ENCODE assay signal across 10 cellular contexts in the genomic region with DNA sequence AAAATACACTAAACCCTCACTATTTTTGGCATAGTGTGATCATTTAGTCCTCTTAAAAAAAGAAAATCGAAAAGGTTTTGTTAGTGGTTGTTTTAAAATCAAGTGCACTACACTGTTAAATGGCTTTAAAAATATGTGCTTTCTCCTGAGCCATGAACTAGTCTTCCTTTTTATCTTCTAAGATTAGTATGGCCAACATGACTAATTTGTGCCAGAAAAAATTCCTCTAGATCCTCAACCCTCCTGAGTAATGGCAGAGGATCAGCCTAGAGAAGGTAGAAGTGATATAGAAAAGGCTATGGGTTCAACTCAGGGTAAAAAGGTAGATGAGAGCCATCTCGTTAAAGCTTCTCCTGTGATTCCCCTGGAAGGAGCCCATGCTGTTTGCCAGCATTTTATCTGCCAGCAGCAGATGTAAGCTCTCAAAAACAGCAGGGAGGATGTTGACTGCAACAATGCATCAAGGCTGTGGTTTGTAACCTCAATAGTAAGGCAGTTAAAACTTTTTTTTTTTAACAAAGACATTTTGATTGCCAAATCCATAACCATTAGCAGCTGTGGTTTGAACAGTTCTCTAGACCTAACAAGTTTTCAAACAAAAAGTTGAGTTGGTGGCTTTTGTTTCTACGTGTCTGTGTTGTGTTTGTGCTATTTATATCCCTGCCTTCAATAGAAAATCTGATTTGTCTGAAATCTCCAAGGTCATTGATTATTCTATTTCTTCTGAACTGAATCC. TPM values are rescaled to one million over a fixed set of nuclear protein-coding genes. Genes with fewer than 3 reads are reported as not detected.
DNase-seq lines count a peak whose midpoint lies in the region; ATAC-seq and TF ChIP-seq lines count a peak whose summit lies in the region.
"Had no signal": no experiment of that assay in that cellular context is flagged by ENCODE, and none has a peak within 500 bp of the region (broad histone marks: within the 10 kb centered on the region; RNA-seq: fewer than 3 reads in every experiment).

No MANE protein-coding gene starts in this region.

- CTCF ChIA-PET in MCF 10A (lab: Yijun Ruan, JAX), result interaction anchor here (0.5 to 1.6 kb wide), 5 partner anchors 98 to 295 kb away, joined by 3 to 5 read pairs (median 3); no protein-coding TSS in a partner anchor

- H3K27me3 ChIP-seq in lung (ENCODE audit: control insufficient read depth, insufficient read depth), result no peaks in the 10 kb centered on the region
- H3K27me3 ChIP-seq: neutrophil had no signal

- 15 to 29% methylated on average over 3 of the region's 3 CpGs for WGBS in lung, 2 donors

- ATAC-seq in SK-N-SH treated with all-trans-retinoic acid at 6 μM for 48 hours (peak; percentile 88), lung (ENCODE audit: insufficient read depth, low FRiP score) (no peak), HG03439 (IDR thresholded peaks at IDR 0.05; ENCODE audit: unreplicated experiment) (no peak), GM21619 (IDR thresholded peaks at IDR 0.05; ENCODE audit: unreplicated experiment) (no peak)

- peaks cover 47% of the 10 kb centered on the region for H3K36me3 Mint-ChIP-seq in MCF 10A (ENCODE audit: insufficient read depth, unreplicated experiment)

- H3K4me1 ChIP-seq in lung (ENCODE audit: control insufficient read depth in 2 of 2, insufficient read depth in 2 of 2, low read length in 2 of 2), result peaks cover 0 to 7% of the 10 kb centered on the region in 2 donors

- no peaks in the 10 kb centered on the region for H3K27me3 Mint-ChIP-seq in MCF 10A (ENCODE audit: insufficient read depth, unreplicated experiment)
- H3K27me3 Mint-ChIP-seq: IgD-negative memory B cell had no signal

- H3K9me3 ChIP-seq in lung (ENCODE audit: control insufficient read depth in 2 of 2, insufficient read depth in 1 of 2, low read length in 1 of 2), result no peaks in the 10 kb centered on the region
- H3K9me3 ChIP-seq: neutrophil had no signal

- peak overlapping the region; percentile 39 for H3K4me3 ChIP-seq in Jurkat, Clone E6-1 (ENCODE audit: low read length)
- H3K4me3 ChIP-seq in lung, result no peak overlapping the region

- POLR2A ChIA-PET in MCF 10A (lab: Yijun Ruan, JAX), result interaction anchor here (0.6 to 0.9 kb wide), 3 partner anchors 9 to 128 kb away, joined by 3 read pairs; no protein-coding TSS in a partner anchor

- H3K36me3 ChIP-seq in lung (ENCODE audit: control insufficient read depth in 2 of 2, insufficient read depth in 2 of 2, low read length in 2 of 2), result peaks cover 4 to 7% of the 10 kb centered on the region in 2 donors

- intact Hi-C loops in MCF 10A (cut with micrococcal nuclease), result no loop called here

- TF ChIP-seq CTCF in MCF 10A (IDR thresholded peaks at IDR 0.05; ENCODE audit: unreplicated experiment), result no peak
- no peak for TF ChIP-seq CTCF in lung (IDR thresholded peaks at IDR 0.05; ENCODE audit: control extremely low read depth, extremely low read depth)

- H3K4me3 Mint-ChIP-seq in MCF 10A (ENCODE audit: unreplicated experiment), result no peak overlapping the region

- no peaks in the 10 kb centered on the region for H3K9me3 Mint-ChIP-seq in MCF 10A (ENCODE audit: unreplicated experiment)
- H3K9me3 Mint-ChIP-seq: IgD-negative memory B cell had no signal

- peak; percentile 6 for DNase-seq in DMS 273 treated with DMSO at 0.1 percent for 48 hours (lab: John Stamatoyannopoulos, UW)
- DNase-seq in Jurkat, Clone E6-1 (ENCODE audit: low read depth, low spot score), result peak; percentile 99
- DNase-seq in MCF 10A (ENCODE audit: unreplicated experiment), result peak; percentile 35
- DNase-seq in lung (ENCODE audit: low spot score), result peak; percentile 32
- DNase-seq in GM19238 (ENCODE audit: insufficient read length, low spot score), result no peak

- H3K4me1 Mint-ChIP-seq in MCF 10A (ENCODE audit: insufficient read depth, unreplicated experiment), result peaks cover 7% of the 10 kb centered on the region

- no TSS peak for BruUV-seq in MCF 10A (replicated peaks; lab: Mats Ljungman, UMichigan)

- peak overlapping the region in 1 of 2 donors; percentile 41 for H3K27ac ChIP-seq in lung (ENCODE audit: low read depth in 1 of 2, low read length in 1 of 2)
- H3K27ac ChIP-seq: neutrophil had no signal

- peak overlapping the region; percentile 66 for H3K27ac Mint-ChIP-seq in MCF 10A (ENCODE audit: low read depth, unreplicated experiment)

TF ChIP-seq in SK-N-SH treated with all-trans-retinoic acid at 6 μM for 48 hours, 23 proteins besides CTCF, POLR2A, EP300 and RAD21:
- no peak for TF ChIP-seq ZNF70 (CRISPR knock-in tag; IDR thresholded peaks at IDR 0.05)
- no peak for TF ChIP-seq CSDC2 (CRISPR knock-in tag; IDR thresholded peaks at IDR 0.05)
- TF ChIP-seq ESRRG (CRISPR knock-in tag; IDR thresholded peaks at IDR 0.05), result no peak
- no peak for TF ChIP-seq OSR1 (CRISPR knock-in tag; IDR thresholded peaks at IDR 0.05)

RNA-seq across cellular contexts. Expression of a gene that starts 30.2 kb away (rescaled TPM):
- 11.9 TPM for polyA plus RNA-seq in Jurkat, Clone E6-1 (2012; ENCODE audit: insufficient read depth, insufficient read length)
- total RNA-seq in MCF 10A (2022) (45.0 and 49.0 TPM in 2 replicates), lung (10 to 100 TPM; 34.3 to 54.2 TPM)
- polyA plus RNA-seq in lung, result 1 to 10 TPM; 8.1 to 9.6 TPM

RNA-seq across cellular contexts. Expression of a gene that starts 42.5 kb away (rescaled TPM):
- polyA plus RNA-seq in Jurkat, Clone E6-1 (2012; ENCODE audit: insufficient read depth, insufficient read length), result 26.6 TPM
- total RNA-seq in MCF 10A (2022) (19.8 and 26.0 TPM in 2 replicates), lung (10 to 100 TPM; 22.6 to 23.6 TPM)
- polyA plus RNA-seq in lung, result 10 to 100 TPM; 17.0 to 23.4 TPM

RNA-seq across cellular contexts. Expression of a gene that starts 48.9 kb away (rescaled TPM):
- 293 TPM for polyA plus RNA-seq in Jurkat, Clone E6-1 (2012; ENCODE audit: insufficient read depth, insufficient read length)
- 8.6 and 22.2 TPM in 2 replicates for total RNA-seq in MCF 10A (2022)
- 1 to 10 TPM; 3.5 to 4.7 TPM for total RNA-seq in lung
- polyA plus RNA-seq in lung, result 10 to 100 TPM in 1 of 2 donors, 1 to 10 TPM in 1; 7.3 to 36.2 TPM
